11 cellular contexts compared by ENCODE assay signal in the genomic region with DNA sequence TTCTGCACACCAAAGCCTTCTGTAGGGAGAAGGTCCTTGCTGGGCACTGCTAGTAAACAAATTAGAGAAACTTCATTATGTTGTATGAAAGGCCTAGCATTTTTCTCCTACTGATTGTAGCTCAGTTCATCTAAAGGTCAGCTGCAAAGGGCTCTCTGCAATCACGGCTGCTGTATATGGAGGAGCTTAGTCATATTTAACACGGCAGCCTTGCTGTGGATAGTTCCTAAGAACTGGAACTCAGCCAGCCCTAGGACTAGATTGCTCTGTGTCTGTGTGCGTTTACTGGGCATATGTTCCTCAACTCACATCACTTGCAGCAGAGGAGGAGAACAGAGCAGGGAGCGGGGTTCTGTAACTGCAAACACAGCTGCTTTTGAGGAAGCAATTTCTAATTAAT.
DNase-seq lines count a peak whose midpoint lies in the region; ATAC-seq, FAIRE-seq and TF ChIP-seq lines count a peak whose summit lies in the region.
"Had no signal": no experiment of that assay in that cellular context is flagged by ENCODE, and none has a peak within 500 bp of the region (broad histone marks: within the 10 kb centered on the region; RNA-seq: fewer than 3 reads in every experiment).

No MANE protein-coding gene starts in this region.

- H3K27ac ChIP-seq in small intestine (ENCODE audit: low read depth in 1 of 2, low read length in 1 of 2): no peak overlapping the region
- no peak overlapping the region for H3K27ac ChIP-seq in uterus
- H3K27ac ChIP-seq: vagina had no signal

- intact Hi-C loops in uterus (cut with DNase I; ENCODE audit: low total_unique reads): no loop called here

- H3K27me3 ChIP-seq in small intestine (ENCODE audit: control insufficient read depth in 2 of 2, insufficient read depth in 2 of 2, low read length in 2 of 2) (no peaks in the 10 kb centered on the region), uterus (no peaks in the 10 kb centered on the region)
- H3K27me3 ChIP-seq: vagina had no signal

- no peak for TF ChIP-seq POLR2A in uterus (IDR thresholded peaks at IDR 0.05)

- no peak for TF ChIP-seq CTCF in fibroblast of mammary gland (conservative IDR thresholded peaks at IDR 0.05; ENCODE audit: control insufficient read depth, insufficient read depth, low read depth, low read length)
- no peak for TF ChIP-seq CTCF in uterus (IDR thresholded peaks at IDR 0.05)

- H3K36me3 ChIP-seq in small intestine (ENCODE audit: control insufficient read depth in 2 of 2, insufficient read depth in 2 of 2, low read length in 2 of 2) (no peaks in the 10 kb centered on the region), uterus (no peaks in the 10 kb centered on the region)
- H3K36me3 ChIP-seq: vagina had no signal

- H3K9me3 ChIP-seq in small intestine (ENCODE audit: control insufficient read depth, low read depth): no peaks in the 10 kb centered on the region
- no peaks in the 10 kb centered on the region for H3K9me3 ChIP-seq in uterus
- H3K9me3 ChIP-seq: vagina had no signal

- ATAC-seq in HG03439 (IDR thresholded peaks at IDR 0.05; ENCODE audit: unreplicated experiment): no peak
- ATAC-seq: WTC11 had no signal

- DNase-seq in SKM-1 treated with dmso at 0.1 percent for 144 hours (lab: John Stamatoyannopoulos, UW; ENCODE audit: unreplicated experiment) (peak; percentile 19), SKM-1 (lab: John Stamatoyannopoulos, UW; ENCODE audit: unreplicated experiment) (no peak), NOMO-1 (lab: John Stamatoyannopoulos, UW; ENCODE audit: unreplicated experiment in 2 of 2) (peak; percentile 59 to 84), fibroblast of mammary gland (ENCODE audit: low read depth) (peak; percentile 9), small intestine (peak; percentile 1), uterus (no peak)
- no peak for DNase-seq in stimulated activated CD4-positive, alpha-beta T cell treated with anti-CD3 and anti-CD28 coated beads, Interleukin-4, amount 100 ng/mL, for 24 hours
- DNase-seq: OCI-M1 had no signal

- H3K4me1 ChIP-seq in small intestine (ENCODE audit: control insufficient read depth in 2 of 2, insufficient read depth in 1 of 2, low read depth in 1 of 2, low read length in 1 of 2): no peaks in the 10 kb centered on the region
- no peaks in the 10 kb centered on the region for H3K4me1 ChIP-seq in uterus
- H3K4me1 ChIP-seq: vagina had no signal

- H3K4me3 ChIP-seq in fibroblast of mammary gland (ENCODE audit: control insufficient read depth, low read depth, low read length) (no peak overlapping the region), small intestine (ENCODE audit: low read depth in 1 of 2, low read length in 2 of 2) (no peak overlapping the region), uterus (no peak overlapping the region)
- H3K4me3 ChIP-seq: vagina had no signal

- no peak for FAIRE-seq in small intestine (lab: Jason Lieb, UNC)

- WGBS in small intestine, 3 donors: 33 to 45% (median 36%) methylated on average over 4 of the region's 4 CpGs

Comparison
In these comparisons a context has a peak if more than half of its experiments do, and no peak if none do; other contexts are left out.
1. DNase-seq: peak in SKM-1 treated with dmso at 0.1 percent for 144 hours (single experiment), NOMO-1 (2 of 2), fibroblast of mammary gland (single experiment) and small intestine (single experiment); none in SKM-1 (single experiment), stimulated activated CD4-positive, alpha-beta T cell treated with anti-CD3 and anti-CD28 coated beads, Interleukin-4, amount 100 ng/mL, for 24 hours (single experiment) and uterus (0 of 2).